Comparison of ENCODE assay signal across 8 cellular contexts in genomic region chr7:150986099-150986512, GRCh38. TPM values are rescaled to one million over a fixed set of nuclear protein-coding genes. Genes with fewer than 3 reads are reported as not detected.
A peak's percentile ranks its signal among the peaks of the same experiment; 100 is the strongest.
DNase-seq lines count a peak whose midpoint lies in the region; ATAC-seq, FAIRE-seq and TF ChIP-seq lines count a peak whose summit lies in the region.

No MANE protein-coding gene starts in this region.

- H3K36me3 Mint-ChIP-seq in activated CD4-positive, alpha-beta T cell treated with anti-CD3 and anti-CD28 coated beads, Interleukin-2, amount 10 ng/mL, durations not matched to agents 7 days and 5 days (ENCODE audit: low read depth): peaks cover 6% of the 10 kb centered on the region
- H3K36me3 Mint-ChIP-seq in natural killer cell: no peaks in the 10 kb centered on the region

- H3K4me3 Mint-ChIP-seq in activated CD4-positive, alpha-beta T cell treated with anti-CD3 and anti-CD28 coated beads, Interleukin-2, amount 10 ng/mL, durations not matched to agents 7 days and 5 days: no peak overlapping the region
- no peak overlapping the region for H3K4me3 Mint-ChIP-seq in natural killer cell

- H3K4me1 Mint-ChIP-seq in activated CD4-positive, alpha-beta T cell treated with anti-CD3 and anti-CD28 coated beads, Interleukin-2, amount 10 ng/mL, durations not matched to agents 7 days and 5 days: peaks cover 27% of the 10 kb centered on the region
- peaks cover 16 to 19% of the 10 kb centered on the region in 2 donors for H3K4me1 Mint-ChIP-seq in natural killer cell

- H3K27me3 Mint-ChIP-seq in activated CD4-positive, alpha-beta T cell treated with anti-CD3 and anti-CD28 coated beads, Interleukin-2, amount 10 ng/mL, durations not matched to agents 7 days and 5 days: peaks cover 35% of the 10 kb centered on the region
- H3K27me3 Mint-ChIP-seq in natural killer cell (ENCODE audit: low read depth in 2 of 2): peaks cover 49 to 53% of the 10 kb centered on the region in 2 donors

- H3K27ac Mint-ChIP-seq in activated CD4-positive, alpha-beta T cell treated with anti-CD3 and anti-CD28 coated beads, Interleukin-2, amount 10 ng/mL, durations not matched to agents 7 days and 5 days: no peak overlapping the region
- no peak overlapping the region for H3K27ac Mint-ChIP-seq in natural killer cell

- TF ChIP-seq CTCF in epithelial cell of esophagus (IDR thresholded peaks at IDR 0.05; ENCODE audit: insufficient read depth, low read depth, low read length, missing control alignments) (peak; percentile 80), natural killer cell (IDR thresholded peaks at IDR 0.05) (peak; percentile 60)

- FAIRE-seq in GM19239 (lab: Jason Lieb, UNC): peak; percentile 8

- intact Hi-C loops in natural killer cell (cut with micrococcal nuclease): no loop called here

- DNase-seq in AG20443 (ENCODE audit: low spot score): peak; percentile 80
- DNase-seq in GM19239 (ENCODE audit: insufficient read length, low spot score): no peak
- peak; percentile 62 for DNase-seq in NCI-H2227 (lab: John Stamatoyannopoulos, UW; ENCODE audit: unreplicated experiment)
- peak; percentile 63 for DNase-seq in activated CD4-positive, alpha-beta T cell treated with anti-CD3 and anti-CD28 coated beads, Interleukin-2, amount 10 ng/mL, durations not matched to agents 7 days and 5 days
- peak; percentile 60 for DNase-seq in epithelial cell of esophagus (ENCODE audit: low read depth)
- no peak for DNase-seq in natural killer cell
- no peak for DNase-seq in NOMO-1 treated with DMSO at 0.1 percent for 48 hours (lab: John Stamatoyannopoulos, UW; ENCODE audit: unreplicated experiment)

- no peak overlapping the region for H3K4me3 ChIP-seq in epithelial cell of esophagus (ENCODE audit: low read length)

- H3K9me3 Mint-ChIP-seq in activated CD4-positive, alpha-beta T cell treated with anti-CD3 and anti-CD28 coated beads, Interleukin-2, amount 10 ng/mL, durations not matched to agents 7 days and 5 days: peaks cover 17% of the 10 kb centered on the region
- H3K9me3 Mint-ChIP-seq in natural killer cell: peaks cover 0 to 5% of the 10 kb centered on the region in 2 donors

- POLR2A ChIA-PET in activated CD4-positive, alpha-beta T cell treated with anti-CD3 and anti-CD28 coated beads, Interleukin-2, amount 10 ng/mL, durations not matched to agents 7 days and 5 days (lab: Charles Lee): interaction anchor here (0.5 to 0.7 kb wide), 2 partner anchors 11 to 26 kb away, joined by 3 read pairs; no protein-coding TSS in a partner anchor

- peak; percentile 59 to 76 (median 65) for ATAC-seq in natural killer cell
- ATAC-seq in HG03342 (IDR thresholded peaks at IDR 0.05; ENCODE audit: unreplicated experiment): no peak

- CTCF ChIA-PET in activated CD4-positive, alpha-beta T cell treated with anti-CD3 and anti-CD28 coated beads, Interleukin-2, amount 10 ng/mL, durations not matched to agents 7 days and 5 days (lab: Charles Lee): interaction anchor here (0.6 to 3.2 kb wide), 17 partner anchors 9 to 241 kb away, joined by 3 to 13 read pairs (median 4); partner anchors contain the start of gene ABCF2

RNA-seq across cellular contexts. Expression of gene NOS3, which starts 4.7 kb away (rescaled TPM):
- 10 to 100 TPM; 21.6 to 22.3 TPM for total RNA-seq in activated CD4-positive, alpha-beta T cell treated with anti-CD3 and anti-CD28 coated beads, Interleukin-2, amount 10 ng/mL, durations not matched to agents 7 days and 5 days
- total RNA-seq in natural killer cell: 1 to 10 TPM; 2.6 to 5.9 (median 3.8) TPM

RNA-seq across cellular contexts. Expression of gene KCNH2, which starts 8.0 kb away (rescaled TPM):
- under 1 TPM; 0.27 to 0.30 TPM for total RNA-seq in activated CD4-positive, alpha-beta T cell treated with anti-CD3 and anti-CD28 coated beads, Interleukin-2, amount 10 ng/mL, durations not matched to agents 7 days and 5 days
- under 1 TPM in 2 of 3 donors, not detected in 1; 0.39 to 0.60 TPM for total RNA-seq in natural killer cell

RNA-seq across cellular contexts. Expression of gene ATG9B, which starts 38.2 kb away (rescaled TPM):
- total RNA-seq in activated CD4-positive, alpha-beta T cell treated with anti-CD3 and anti-CD28 coated beads, Interleukin-2, amount 10 ng/mL, durations not matched to agents 7 days and 5 days: 10 to 100 TPM; 12.1 to 12.3 TPM
- 1 to 10 TPM; 4.4 to 4.6 (median 4.5) TPM for total RNA-seq in natural killer cell

RNA-seq across cellular contexts. Expression of gene ABCB8, which starts 42.1 kb away (rescaled TPM):
- 10 to 100 TPM; 57.5 to 67.8 TPM for total RNA-seq in activated CD4-positive, alpha-beta T cell treated with anti-CD3 and anti-CD28 coated beads, Interleukin-2, amount 10 ng/mL, durations not matched to agents 7 days and 5 days
- total RNA-seq in natural killer cell: 10 to 100 TPM; 50.6 to 60.5 (median 53.7) TPM

Comparison
In these comparisons a context has a peak if more than half of its experiments do, and no peak if none do; other contexts are left out.
1. DNase-seq: peak in AG20443 (single experiment), NCI-H2227 (single experiment), activated CD4-positive, alpha-beta T cell treated with anti-CD3 and anti-CD28 coated beads, Interleukin-2, amount 10 ng/mL, durations not matched to agents 7 days and 5 days (single experiment) and epithelial cell of esophagus (single experiment); none in GM19239 (single experiment), natural killer cell (single experiment) and NOMO-1 treated with DMSO at 0.1 percent for 48 hours (single experiment).